29 cellular contexts compared by ENCODE assay signal in the genomic region with DNA sequence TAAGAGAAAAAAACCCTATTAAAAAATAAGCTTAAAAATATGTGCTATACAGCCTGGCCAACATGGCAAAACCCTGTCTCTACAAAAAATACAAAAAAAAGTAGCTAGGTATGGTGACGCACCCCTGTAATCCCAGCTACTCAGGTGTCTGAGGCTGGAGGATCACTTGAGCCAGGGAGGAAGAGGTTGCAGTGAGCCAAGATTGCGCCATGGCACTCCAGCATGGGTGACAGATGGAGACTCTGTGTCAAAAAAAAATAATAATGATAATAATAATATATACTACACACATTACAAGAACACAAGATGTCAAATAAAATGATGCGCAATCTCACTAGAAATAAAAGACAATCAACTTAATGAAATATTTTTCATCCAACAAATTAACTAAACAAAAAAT.
"Had no signal": no experiment of that assay in that cellular context is flagged by ENCODE, and none has a peak within 500 bp of the region (broad histone marks: within the 10 kb centered on the region; RNA-seq: fewer than 3 reads in every experiment).

No MANE protein-coding gene starts in this region.

- ATAC-seq: activated CD8-positive, alpha-beta T cell treated with anti-CD3 and anti-CD28 coated beads for 36 hours; activated naive CD8-positive, alpha-beta T cell treated with anti-CD3 and anti-CD28 coated beads, Interleukin-2, amount 50 U/mL, for 24 hours; activated T-cell treated with anti-CD3 and anti-CD28 coated beads, Interleukin-2, amount 50 U/mL, for 4 hours; activated T-cell treated with anti-CD3 and anti-CD28 coated beads, Interleukin-2, amount 50 U/mL, for 72 hours; activated T-helper 17 cell treated with anti-CD3 and anti-CD28 coated beads, Interleukin-2, amount 50 U/mL, for 72 hours; body of pancreas had no signal

- H3K27ac ChIP-seq: body of pancreas, brain microvascular endothelial cell, breast epithelium, coronary artery, VCaP had no signal

- H3K27me3 ChIP-seq: body of pancreas, brain microvascular endothelial cell, breast epithelium had no signal

- DNase-seq: activated B cell treated with CpG ODN at 0.5 μM for 24 hours; activated CD4-positive, alpha-beta memory T cell treated with anti-CD3 and anti-CD28 coated beads for 36 hours; activated CD4-positive, alpha-beta T cell treated with anti-CD3 and anti-CD28 coated beads for 4 hours; activated CD4-positive, alpha-beta T cell treated with anti-CD3 and anti-CD28 coated beads, Interleukin-2, amount 10 ng/mL, durations not matched to agents 24 days and 14 days; activated CD4-positive, alpha-beta T cell treated with anti-CD3 and anti-CD28 coated beads, Interleukin-2, amount 50 U/mL, for 1 hour; activated CD4-positive, alpha-beta T cell treated with anti-CD3 and anti-CD28 coated beads, Interleukin-2, amount 50 U/mL, for 4 hours; activated CD4-positive, CD25-positive, alpha-beta regulatory T cell treated with anti-CD3 and anti-CD28 coated beads, Interleukin-2, amount 50 U/mL, for 72 hours; activated CD8-positive, alpha-beta memory T cell treated with anti-CD3 and anti-CD28 coated beads, Interleukin-2, amount 50 U/mL, for 4 hours; activated CD8-positive, alpha-beta T cell treated with anti-CD3 and anti-CD28 coated beads for 36 hours; activated gamma-delta T cell; activated naive CD4-positive, alpha-beta T cell treated with anti-CD3 and anti-CD28 coated beads, Interleukin-2, amount 10 ng/mL, durations not matched to agents 7 days and 5 days; activated naive CD4-positive, alpha-beta T cell treated with Interleukin-2 at 50 U/mL for 16 hours; activated naive CD8-positive, alpha-beta T cell treated with anti-CD3 and anti-CD28 coated beads, Interleukin-2, amount 10 ng/mL, durations not matched to agents 7 days and 5 days; activated naive CD8-positive, alpha-beta T cell treated with anti-CD3 and anti-CD28 coated beads, Interleukin-2, amount 50 U/mL, for 24 hours; activated T-cell treated with anti-CD3 and anti-CD28 coated beads for 4 hours; activated T-cell treated with anti-CD3 and anti-CD28 coated beads, Interleukin-2, amount 50 U/mL, for 1 hour; activated T-cell treated with anti-CD3 and anti-CD28 coated beads, Interleukin-2, amount 50 U/mL, for 4 hours; activated T-cell treated with anti-CD3 and anti-CD28 coated beads, Interleukin-2, amount 50 U/mL, for 72 hours; amniotic stem cell; aorta; body of pancreas; brain microvascular endothelial cell; central memory CD4-positive, alpha-beta T cell; T-helper 2 cell; T-helper 9 cell had no signal

- H3K36me3 ChIP-seq: brain microvascular endothelial cell, breast epithelium had no signal

- H3K4me3 ChIP-seq: body of pancreas, breast epithelium, coronary artery had no signal

- H3K4me1 ChIP-seq: breast epithelium had no signal

- H3K9me3 ChIP-seq: body of pancreas, breast epithelium had no signal
